Comparison of ENCODE assay signal across 9 cellular contexts in genomic region chr11:71638801-71639519, GRCh38. TPM values are rescaled to one million over a fixed set of nuclear protein-coding genes. Genes with fewer than 3 reads are reported as not detected.
A peak's percentile ranks its signal among the peaks of the same experiment; 100 is the strongest.
DNase-seq lines count a peak whose midpoint lies in the region; TF ChIP-seq lines count a peak whose summit lies in the region.
"Not testable (repeated sequence)": the region's sequence is repeated elsewhere in the genome, so short reads cannot be mapped to it uniquely, and the experiment has no call there.
"Had no signal": no experiment of that assay in that cellular context is flagged by ENCODE, and none has a peak within 500 bp of the region (broad histone marks: within the 10 kb centered on the region; RNA-seq: fewer than 3 reads in every experiment).

No MANE protein-coding gene starts in this region.

- H3K4me2 ChIP-seq in Karpas-422 (ENCODE audit: low read depth, low read length, poor library complexity, severe bottlenecking): not testable (repeated sequence)

- H3K4me1 ChIP-seq in Karpas-422 (ENCODE audit: low read length); colonic mucosa; rectal smooth muscle tissue (ENCODE audit: control insufficient read depth, insufficient read depth, low read length): not testable (repeated sequence)

- H3K4me3 ChIP-seq in Karpas-422 (ENCODE audit: low read length): not testable (repeated sequence)
- peak overlapping the region; percentile 17 for H3K4me3 ChIP-seq in colonic mucosa
- peak overlapping the region; percentile 36 for H3K4me3 ChIP-seq in rectal smooth muscle tissue (ENCODE audit: low read length)

- not testable (repeated sequence) for H2AFZ ChIP-seq in Karpas-422 (ENCODE audit: low read length)

- peak; percentile 76 for DNase-seq in DMS53 treated with DMSO at 0.1 percent for 48 hours (lab: John Stamatoyannopoulos, UW; ENCODE audit: unreplicated experiment)
- peak; percentile 78 for DNase-seq in Karpas-422
- DNase-seq in RPMI8226: peak; percentile 60
- DNase-seq in activated CD8-positive, alpha-beta memory T cell treated with anti-CD3 and anti-CD28 coated beads, Interleukin-2, amount 50 U/mL, for 24 hours (ENCODE audit: extremely low read depth): peak; percentile 2
- DNase-seq in colonic mucosa: peak; percentile 52
- peak; percentile 81 for DNase-seq in iPS-NIHi11 (ENCODE audit: low spot score)
- DNase-seq in superior temporal gyrus (ENCODE audit: extremely low spot score): peak; percentile 41

- intact Hi-C loops in colonic mucosa (cut with DNase I): not testable (repeated sequence)

- not testable (repeated sequence) for H3K9me3 ChIP-seq in Karpas-422 (ENCODE audit: low read length); colonic mucosa

- H4K20me1 ChIP-seq in Karpas-422 (ENCODE audit: insufficient read depth, low read depth, low read length): not testable (repeated sequence)

- H3K27me3 ChIP-seq in Karpas-422 (ENCODE audit: low read length); colonic mucosa; rectal smooth muscle tissue (ENCODE audit: control insufficient read depth, insufficient read depth, low read length): not testable (repeated sequence)

- not testable (repeated sequence) for H3K36me3 ChIP-seq in Karpas-422 (ENCODE audit: insufficient read depth, low read length); colonic mucosa; rectal smooth muscle tissue (ENCODE audit: control insufficient read depth, insufficient read depth, low read length)

- H3K9ac ChIP-seq in Karpas-422 (ENCODE audit: low read length); colonic mucosa (ENCODE audit: low read depth in 2 of 2, low read length in 2 of 2); rectal smooth muscle tissue (ENCODE audit: low read length): not testable (repeated sequence)

- peak; percentile 54 for TF ChIP-seq CTCF in colonic mucosa (IDR thresholded peaks at IDR 0.05)

- H3K27ac ChIP-seq in Karpas-422 (ENCODE audit: low read length); colonic mucosa; rectal smooth muscle tissue (ENCODE audit: low read depth, low read length): not testable (repeated sequence)

- H3K9me2 ChIP-seq in Karpas-422 (replicated peaks; ENCODE audit: insufficient read depth, low read length): not testable (repeated sequence)

- not testable (repeated sequence) for H3K79me2 ChIP-seq in Karpas-422 (ENCODE audit: low read length)

RNA-seq across cellular contexts. Expression of gene KRTAP5-11, which starts 56.3 kb away (rescaled TPM):
- total RNA-seq in Karpas-422 (2014; rRNA removed; shearing (Covaris generic); ENCODE audit: low replicate concordance): not detected in 2 replicates
- total RNA-seq in colonic mucosa: not detected
- total RNA-seq: renal cortical epithelial cell had no signal

Comparison
In these comparisons a context has a peak if more than half of its experiments do, and no peak if none do; other contexts are left out.
1. DNase-seq: peak in every context shown above with its lines; median percentile 81 in iPS-NIHi11; 78 in Karpas-422; 76 in DMS53 treated with DMSO at 0.1 percent for 48 hours; 60 in RPMI8226; 52 in colonic mucosa; 41 in superior temporal gyrus; 2 in activated CD8-positive, alpha-beta memory T cell treated with anti-CD3 and anti-CD28 coated beads, Interleukin-2, amount 50 U/mL, for 24 hours.